ENCODE assay signal across 27 cellular contexts in the genomic region with DNA sequence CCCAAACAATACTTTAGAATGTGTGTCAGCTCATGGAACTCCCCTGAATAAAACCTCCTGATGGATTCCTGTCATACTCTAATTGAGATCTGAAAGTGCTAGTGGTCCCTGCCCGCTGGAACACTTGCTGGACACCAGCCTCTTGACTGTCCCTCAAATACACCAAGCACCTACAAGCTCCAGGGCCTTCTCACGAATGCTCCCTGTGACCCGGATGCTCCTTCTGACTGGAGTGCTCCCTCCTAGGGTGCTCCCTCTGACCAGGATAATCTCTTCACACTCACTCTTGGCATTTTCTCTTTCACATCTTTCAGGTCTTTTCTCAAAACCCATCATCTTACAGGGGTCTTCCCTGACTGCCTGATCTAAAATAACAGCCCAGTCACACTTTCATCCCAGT.
"Had no signal": no experiment of that assay in that cellular context is flagged by ENCODE, and none has a peak within 500 bp of the region (broad histone marks: within the 10 kb centered on the region; RNA-seq: fewer than 3 reads in every experiment).

No MANE protein-coding gene starts in this region.

- H3K36me3 Mint-ChIP-seq: natural killer cell; stimulated activated effector memory CD8-positive, alpha-beta T cell treated with anti-CD3 and anti-CD28 coated beads, Interleukin-12 subunit alpha, Interleukin-12 subunit beta, amount 100 ng/mL, for 72 hours had no signal

- H3K4me2 ChIP-seq: neural progenitor cell had no signal

- H3K27ac Mint-ChIP-seq: natural killer cell; nephron; neural progenitor cell; progenitor cell of endocrine pancreas; stimulated activated effector memory CD8-positive, alpha-beta T cell treated with anti-CD3 and anti-CD28 coated beads, Interleukin-12 subunit alpha, Interleukin-12 subunit beta, amount 100 ng/mL, for 72 hours; stimulated activated naive B cell treated with anti-CD40 and anti-IgM and Interleukin-4, amounts not matched to agents 10 μg/mL and 1 μg/mL and 100 μg/mL, for 72 hours; stimulated activated naive CD8-positive, alpha-beta T cell treated with anti-CD3 and anti-CD28 coated beads, Interleukin-15, Interleukin-2, amounts not matched to agents 100 ng/mL and 50 ng/mL, for 24 hours had no signal

- H3K9me3 ChIP-seq: ovary, psoas muscle, thoracic aorta, thyroid gland, tibial nerve, upper lobe of left lung, uterus had no signal

- H3K27me3 ChIP-seq: neural progenitor cell, ovary, stomach, thyroid gland, tibial nerve, upper lobe of left lung, uterus had no signal

- H3K27me3 Mint-ChIP-seq: naive B cell; stimulated activated naive B cell treated with anti-CD40 and anti-IgM and Interleukin-4, amounts not matched to agents 10 μg/mL and 1 μg/mL and 100 μg/mL, for 72 hours; stimulated activated naive CD8-positive, alpha-beta T cell treated with anti-CD3 and anti-CD28 coated beads, Interleukin-15, Interleukin-2, amounts not matched to agents 100 ng/mL and 50 ng/mL, for 24 hours had no signal

- FAIRE-seq: small intestine had no signal

- H3K4me1 ChIP-seq: neural progenitor cell, parathyroid adenoma, psoas muscle, stomach, tibial nerve, upper lobe of left lung, uterus had no signal

- H3K9me3 Mint-ChIP-seq: natural killer cell; neural progenitor cell; stimulated activated effector memory CD8-positive, alpha-beta T cell treated with anti-CD3 and anti-CD28 coated beads, Interleukin-12 subunit alpha, Interleukin-12 subunit beta, amount 100 ng/mL, for 72 hours; stimulated activated naive CD8-positive, alpha-beta T cell treated with anti-CD3 and anti-CD28 coated beads, Interleukin-15, Interleukin-2, amounts not matched to agents 100 ng/mL and 50 ng/mL, for 24 hours had no signal

- ATAC-seq: natural killer cell; psoas muscle; right cardiac atrium; sciatic nerve; stimulated activated effector memory CD8-positive, alpha-beta T cell treated with anti-CD3 and anti-CD28 coated beads, Interleukin-12 subunit alpha, Interleukin-12 subunit beta, amount 100 ng/mL, for 72 hours; stimulated activated naive B cell treated with anti-CD40 and anti-IgM and Interleukin-4, amounts not matched to agents 10 μg/mL and 1 μg/mL and 100 μg/mL, for 72 hours had no signal

- H3K4me3 Mint-ChIP-seq: naive B cell; natural killer cell; nephron; neural progenitor cell; stimulated activated effector memory CD8-positive, alpha-beta T cell treated with anti-CD3 and anti-CD28 coated beads, Interleukin-12 subunit alpha, Interleukin-12 subunit beta, amount 100 ng/mL, for 72 hours; stimulated activated naive B cell treated with anti-CD40 and anti-IgM and Interleukin-4, amounts not matched to agents 10 μg/mL and 1 μg/mL and 100 μg/mL, for 72 hours; stimulated activated naive CD8-positive, alpha-beta T cell treated with anti-CD3 and anti-CD28 coated beads, Interleukin-15, Interleukin-2, amounts not matched to agents 100 ng/mL and 50 ng/mL, for 24 hours had no signal

- DNase-seq: naive B cell; natural killer cell; occipital lobe; ovary; psoas muscle; right cardiac atrium; small intestine; stimulated activated CD4-positive, alpha-beta T cell treated with anti-CD3 and anti-CD28 coated beads, Interleukin-15, amount 100 ng/mL, for 24 hours; stimulated activated CD4-positive, alpha-beta T cell treated with anti-CD3 and anti-CD28 coated beads, Interleukin-2, amount 100 ng/mL, for 24 hours; stimulated activated CD4-positive, alpha-beta T cell treated with anti-CD3 and anti-CD28 coated beads, Interleukin-2, amount 100 ng/mL, for 48 hours; stimulated activated CD4-positive, alpha-beta T cell treated with anti-CD3 and anti-CD28 coated beads, Interleukin-4, amount 100 ng/mL, for 24 hours; stimulated activated naive B cell treated with anti-CD40 and anti-IgM and Interleukin-4, amounts not matched to agents 10 μg/mL and 1 μg/mL and 100 μg/mL, for 72 hours; stimulated activated naive CD4-positive, alpha-beta T cell treated with Interleukin-2 at 50 U/mL for 16 hours; stomach; thyroid gland; trophoblast cell; upper lobe of left lung; uterus had no signal

- H3K4me1 Mint-ChIP-seq: nephron had no signal

- H3K79me2 ChIP-seq: parathyroid adenoma had no signal

- H3K36me3 ChIP-seq: neural progenitor cell, ovary, thoracic aorta, thyroid gland, upper lobe of left lung, uterus had no signal

- H3K4me3 ChIP-seq: neural progenitor cell, ovary, psoas muscle, stomach, thoracic aorta, thyroid gland, tibial nerve, upper lobe of left lung, uterus had no signal

- H3K9ac ChIP-seq: neural progenitor cell, parathyroid adenoma had no signal

- H2AFZ ChIP-seq: neural progenitor cell, parathyroid adenoma had no signal

- H3K27ac ChIP-seq: neural progenitor cell, ovary, parathyroid adenoma, psoas muscle, stomach, thoracic aorta, thyroid gland, tibial nerve, upper lobe of left lung, uterus had no signal
